In genomic region chr18:13565228-13565627, GRCh38 we compare ENCODE assay signal across 14 cellular contexts.
DNase-seq lines count a peak whose midpoint lies in the region; ATAC-seq and TF ChIP-seq lines count a peak whose summit lies in the region.
"Had no signal": no experiment of that assay in that cellular context is flagged by ENCODE, and none has a peak within 500 bp of the region (broad histone marks: within the 10 kb centered on the region; RNA-seq: fewer than 3 reads in every experiment).

No MANE protein-coding gene starts in this region.

- H3K9me2 ChIP-seq in PC-9 (ENCODE audit: insufficient read depth), result no peaks in the 10 kb centered on the region

- H3K4me1 ChIP-seq in transverse colon (peaks cover 6 to 43% (median 18%) of the 10 kb centered on the region in 4 donors), PC-9 (replicated peaks; ENCODE audit: insufficient read depth) (no peaks in the 10 kb centered on the region)

- no peak for ATAC-seq in activated T-cell treated with anti-CD3 and anti-CD28 coated beads, Interleukin-2, amount 50 U/mL, for 72 hours (replicated peaks in 1 of 2)
- ATAC-seq in HG02938 (IDR thresholded peaks at IDR 0.05; ENCODE audit: unreplicated experiment), result no peak
- ATAC-seq: effector memory CD8-positive, alpha-beta T cell; SK-N-SH treated with all-trans-retinoic acid at 6 μM for 48 hours had no signal

- no peak for TF ChIP-seq EP300 in transverse colon (IDR thresholded peaks at IDR 0.05; ENCODE audit: low read depth)

- intact Hi-C loops in dorsolateral prefrontal cortex (cut with DNase I), result loop anchor here (1.0 to 10.0 kb wide), 2 partner anchors 46 to 430 kb away; no protein-coding TSS in a partner anchor
- intact Hi-C loops in transverse colon (cut with DNase I; ENCODE audit: low total_unique reads), result no loop called here
- intact Hi-C loops in PC-9 (cut with micrococcal nuclease; ENCODE audit: unreplicated experiment), result no loop called here

- no TSS peak for BruUV-seq in PC-9 (replicated peaks; lab: Mats Ljungman, UMichigan)

- H3K4me3 Mint-ChIP-seq in activated T-cell treated with anti-CD3 and anti-CD28 coated beads, Interleukin-2, amount 50 U/mL, for 72 hours, result no peak overlapping the region
- H3K4me3 Mint-ChIP-seq: effector memory CD8-positive, alpha-beta T cell had no signal

- 83% methylated on average over 17 of the region's 17 CpGs; no CpG with 5 or more reads in 1 of the 2 donors for WGBS in transverse colon (ENCODE audit: low coverage in 1 of 2), 2 donors

- POLR2A ChIA-PET in PC-9 (lab: Charles Lee; ENCODE audit: unreplicated experiment), result no interaction called here

- no peak for DNase-seq in activated T-cell treated with anti-CD3 and anti-CD28 coated beads, Interleukin-2, amount 50 U/mL, for 72 hours
- DNase-seq in activated T-cell treated with anti-CD3 and anti-CD28 coated beads, Interleukin-2, amount 50 U/mL, for 1 hour, result no peak
- DNase-seq in dorsolateral prefrontal cortex (peak; percentile 82 to 98 (median 96)), midbrain (lab: John Stamatoyannopoulos, UW) (peak; percentile 98), transverse colon (no peak), PC-9 (no peak), GM19238 (ENCODE audit: insufficient read length, low spot score) (no peak)
- DNase-seq: effector memory CD8-positive, alpha-beta T cell; foreskin fibroblast; sigmoid colon; WERI-Rb-1 had no signal

- H3K4me2 ChIP-seq in PC-9, result no peak overlapping the region

- H3K36me3 ChIP-seq in transverse colon, result no peaks in the 10 kb centered on the region
- no peaks in the 10 kb centered on the region for H3K36me3 ChIP-seq in PC-9 (ENCODE audit: low read depth)
- H3K36me3 ChIP-seq: ascending aorta, sigmoid colon, WERI-Rb-1 had no signal

- peak in 25 of 56 donors; percentile 8 to 45 (median 21) for TF ChIP-seq CTCF in dorsolateral prefrontal cortex (IDR thresholded peaks at IDR 0.05 in 54 of 56, conservative IDR thresholded peaks at IDR 0.05 in 2 of 56; ENCODE audit: low read depth in 1 of 56, partially characterized antibody in 56 of 56)
- TF ChIP-seq CTCF in transverse colon (IDR thresholded peaks at IDR 0.05), result no peak
- no peak for TF ChIP-seq CTCF in PC-9 (conservative IDR thresholded peaks at IDR 0.05)

- CTCF ChIA-PET in PC-9 (lab: Charles Lee), result no interaction called here

- H3K9me3 ChIP-seq in transverse colon (no peaks in the 10 kb centered on the region), PC-9 (ENCODE audit: insufficient read depth, low read depth) (no peaks in the 10 kb centered on the region)
- H3K9me3 ChIP-seq: ascending aorta, sigmoid colon had no signal

- peak overlapping the region; percentile 15 for H3K27ac Mint-ChIP-seq in activated T-cell treated with anti-CD3 and anti-CD28 coated beads, Interleukin-2, amount 50 U/mL, for 72 hours

- no peaks in the 10 kb centered on the region for H3K79me2 ChIP-seq in PC-9 (ENCODE audit: low read depth)

- H3K36me3 Mint-ChIP-seq in activated T-cell treated with anti-CD3 and anti-CD28 coated beads, Interleukin-2, amount 50 U/mL, for 72 hours (ENCODE audit: insufficient read depth in 2 of 2), result no peaks in the 10 kb centered on the region

- no peaks in the 10 kb centered on the region for H3K27me3 Mint-ChIP-seq in activated T-cell treated with anti-CD3 and anti-CD28 coated beads, Interleukin-2, amount 50 U/mL, for 72 hours (ENCODE audit: low read depth)
- H3K27me3 Mint-ChIP-seq: effector memory CD8-positive, alpha-beta T cell had no signal

- H3K4me1 Mint-ChIP-seq in activated T-cell treated with anti-CD3 and anti-CD28 coated beads, Interleukin-2, amount 50 U/mL, for 72 hours (ENCODE audit: low read depth), result peaks cover 97% of the 10 kb centered on the region

- in situ Hi-C loops in transverse colon (cut with MboI; ENCODE audit: low pct_ligation_motif_present in 1 of 4, low pct_unique_long_range_greater_than_20kb in 1 of 4, low sequenced_read_pairs in 3 of 4), result no loop called here

- H4K20me1 ChIP-seq in PC-9 (ENCODE audit: insufficient read depth), result no peaks in the 10 kb centered on the region

- H3K27ac ChIP-seq in dorsolateral prefrontal cortex (peak overlapping the region; percentile 85 to 100 (median 98)), transverse colon (peak overlapping the region in 3 of 4 donors; percentile 1 to 38 (median 12)), PC-9 (no peak overlapping the region)
- H3K27ac ChIP-seq: WERI-Rb-1 had no signal

- H3F3A ChIP-seq in PC-9 (ENCODE audit: insufficient read depth, low read depth), result no peaks in the 10 kb centered on the region

- TF ChIP-seq POLR2A in transverse colon (IDR thresholded peaks at IDR 0.05), result no peak

- no peaks in the 10 kb centered on the region for H3K9me3 Mint-ChIP-seq in activated T-cell treated with anti-CD3 and anti-CD28 coated beads, Interleukin-2, amount 50 U/mL, for 72 hours
- H3K9me3 Mint-ChIP-seq: effector memory CD8-positive, alpha-beta T cell had no signal

- no peaks in the 10 kb centered on the region for H3K27me3 ChIP-seq in dorsolateral prefrontal cortex
- no peaks in the 10 kb centered on the region for H3K27me3 ChIP-seq in transverse colon
- H3K27me3 ChIP-seq in PC-9 (ENCODE audit: insufficient read depth, low read depth), result peaks cover 63% of the 10 kb centered on the region
- H3K27me3 ChIP-seq: ascending aorta, sigmoid colon had no signal

- H2AFZ ChIP-seq in PC-9, result no peak overlapping the region

- H3K4me3 ChIP-seq in dorsolateral prefrontal cortex (peak overlapping the region in 7 of 59 donors; percentile 9 to 30 (median 22)), transverse colon (no peak overlapping the region), PC-9 (no peak overlapping the region)

Comparison
In these comparisons a context has a peak if more than half of its experiments do, and no peak if none do; other contexts are left out.
1. DNase-seq: peak in dorsolateral prefrontal cortex (10 of 10) and midbrain (single experiment); none in activated T-cell treated with anti-CD3 and anti-CD28 coated beads, Interleukin-2, amount 50 U/mL, for 72 hours (0 of 2), activated T-cell treated with anti-CD3 and anti-CD28 coated beads, Interleukin-2, amount 50 U/mL, for 1 hour (single experiment), transverse colon (single experiment), PC-9 (0 of 2) and GM19238 (single experiment).
2. intact Hi-C loops: an anchor here in dorsolateral prefrontal cortex (1.0 to 10.0 kb wide); none called in transverse colon and PC-9.